ENCODE assay signal across 8 cellular contexts in genomic region chr19:39397360-39398296, GRCh38. TPM values are rescaled to one million over a fixed set of nuclear protein-coding genes. Genes with fewer than 3 reads are reported as not detected.
DNase-seq lines count a peak whose midpoint lies in the region; ATAC-seq and TF ChIP-seq lines count a peak whose summit lies in the region.

No MANE protein-coding gene starts in this region.

- H3K27ac ChIP-seq in trophoblast cell (ENCODE audit: low read depth, low read length) (no peak overlapping the region), transverse colon (peak overlapping the region; percentile 98 to 100 (median 99))

- H3K36me3 ChIP-seq in trophoblast cell (ENCODE audit: control insufficient read depth in 1 of 2, insufficient read depth in 2 of 2, low read length in 2 of 2) (peaks cover 16 to 21% of the 10 kb centered on the region in 2 experiments), transverse colon (peaks cover 0 to 7% (median 3%) of the 10 kb centered on the region in 4 donors)

- H3K79me1 ChIP-seq in trophoblast cell (ENCODE audit: low read length): peaks cover 4% of the 10 kb centered on the region

- peak overlapping the region; percentile 30 for H4K8ac ChIP-seq in trophoblast cell (ENCODE audit: low read depth, low read length)

- H3K4me1 Mint-ChIP-seq in CD14-positive monocyte (peaks cover 49% of the 10 kb centered on the region), glutamatergic neuron (ENCODE audit: low read depth, unreplicated experiment) (peaks cover 16% of the 10 kb centered on the region)

- intact Hi-C loops in CD14-positive monocyte (cut with micrococcal nuclease) (loop anchor here (1.0 to 10.0 kb wide), 4 partner anchors 9 to 137 kb away; partner anchors contain the start of genes EID2B (in 1 of the 2), PLEKHG2 (in 1 of the 2) and ZFP36 (in 1 of the 2)), transverse colon (cut with DNase I; ENCODE audit: low total_unique reads) (loop anchor here (2.0 kb wide), 1 partner anchor 15 kb away; the partner anchor contains the start of gene PLEKHG2)

- WGBS in trophoblast cell (ENCODE audit: extremely low coverage, insufficient coverage, insufficient read length): no CpG with 5 or more reads among the region's 17 CpGs
- 26% methylated on average over 16 of the region's 17 CpGs; no CpG with 5 or more reads in 1 of the 2 donors for WGBS in transverse colon (ENCODE audit: low coverage in 1 of 2), 2 donors

- no peaks in the 10 kb centered on the region for H3K9me3 ChIP-seq in trophoblast cell (ENCODE audit: insufficient read depth, low read depth, low read length)
- no peaks in the 10 kb centered on the region for H3K9me3 ChIP-seq in transverse colon

- H3K36me3 Mint-ChIP-seq in CD14-positive monocyte: peaks cover 31 to 68% of the 10 kb centered on the region in 2 donors
- H3K36me3 Mint-ChIP-seq in activated naive CD4-positive, alpha-beta T cell treated with anti-CD3 and anti-CD28 coated beads, Interleukin-2, amount 50 U/mL, for 72 hours: peaks cover 9 to 21% of the 10 kb centered on the region in 2 donors
- no peaks in the 10 kb centered on the region for H3K36me3 Mint-ChIP-seq in glutamatergic neuron (ENCODE audit: unreplicated experiment)

- peak; percentile 95 for DNase-seq in CD14-positive monocyte (ENCODE audit: low spot score)
- DNase-seq in NAMALWA (ENCODE audit: low spot score): peak; percentile 92
- DNase-seq in SKM-1 treated with dmso at 0.1 percent for 144 hours (lab: John Stamatoyannopoulos, UW; ENCODE audit: unreplicated experiment): peak; percentile 87
- peak; percentile 89 to 98 for DNase-seq in activated naive CD4-positive, alpha-beta T cell treated with anti-CD3 and anti-CD28 coated beads, Interleukin-2, amount 50 U/mL, for 72 hours (ENCODE audit: low spot score in 2 of 2)
- DNase-seq in glutamatergic neuron: peak; percentile 94
- peak; percentile 74 to 85 for DNase-seq in trophoblast cell
- DNase-seq in transverse colon: peak; percentile 96

- peak overlapping the region; percentile 36 for H2BK120ac ChIP-seq in trophoblast cell (ENCODE audit: insufficient read depth, low read length, poor library complexity)

- peak overlapping the region; percentile 17 for H3K14ac ChIP-seq in trophoblast cell (ENCODE audit: low read length)

- no peak overlapping the region for H3K9ac ChIP-seq in trophoblast cell (ENCODE audit: low read length)

- H2AK5ac ChIP-seq in trophoblast cell (ENCODE audit: low read length): peak overlapping the region; percentile 15

- H3K4me1 ChIP-seq in trophoblast cell (ENCODE audit: control insufficient read depth in 1 of 2, insufficient read depth in 2 of 2, low read length in 2 of 2) (peaks cover 23 to 25% of the 10 kb centered on the region in 2 experiments), transverse colon (peaks cover 38 to 56% (median 45%) of the 10 kb centered on the region in 4 donors)

- in situ Hi-C loops in transverse colon (cut with MboI; ENCODE audit: low pct_ligation_motif_present in 1 of 4, low pct_unique_long_range_greater_than_20kb in 1 of 4, low sequenced_read_pairs in 3 of 4): loop anchor here in 1 of 4 donors (10.0 kb wide), 1 partner anchor 53 kb away; the partner anchor contains the start of gene SAMD4B

- H2BK5ac ChIP-seq in trophoblast cell (ENCODE audit: low read depth, low read length, poor library complexity): no peak overlapping the region

- peaks cover 0 to 4% (median 0%) of the 10 kb centered on the region in 7 donors for H3K9me3 Mint-ChIP-seq in CD14-positive monocyte
- H3K9me3 Mint-ChIP-seq in activated naive CD4-positive, alpha-beta T cell treated with anti-CD3 and anti-CD28 coated beads, Interleukin-2, amount 50 U/mL, for 72 hours: no peaks in the 10 kb centered on the region
- peaks cover 17% of the 10 kb centered on the region for H3K9me3 Mint-ChIP-seq in glutamatergic neuron (ENCODE audit: unreplicated experiment)

- H3K27me3 Mint-ChIP-seq in CD14-positive monocyte (ENCODE audit: low read depth in 3 of 3): peaks cover 0 to 5% (median 0%) of the 10 kb centered on the region in 3 donors
- H3K27me3 Mint-ChIP-seq in glutamatergic neuron (ENCODE audit: unreplicated experiment): peaks cover 11% of the 10 kb centered on the region

- H3K4me3 ChIP-seq in trophoblast cell (ENCODE audit: low read depth, low read length) (no peak overlapping the region), transverse colon (peak overlapping the region in 3 of 4 donors; percentile 8 to 31 (median 13))

- peak overlapping the region; percentile 60 for H3K4ac ChIP-seq in trophoblast cell (ENCODE audit: low read depth, low read length)

- H3K4me3 Mint-ChIP-seq in CD14-positive monocyte: peak overlapping the region; percentile 89 to 93
- peak overlapping the region; percentile 57 for H3K4me3 Mint-ChIP-seq in glutamatergic neuron (ENCODE audit: unreplicated experiment)

- peak; percentile 32 for ATAC-seq in GM21515 (IDR thresholded peaks at IDR 0.05; ENCODE audit: unreplicated experiment)
- peak; percentile 32 to 73 for ATAC-seq in activated naive CD4-positive, alpha-beta T cell treated with anti-CD3 and anti-CD28 coated beads, Interleukin-2, amount 50 U/mL, for 72 hours

- peaks cover 2% of the 10 kb centered on the region for H3K79me2 ChIP-seq in trophoblast cell (ENCODE audit: control insufficient read depth, insufficient read depth, low read length, poor library complexity)

- peak overlapping the region; percentile 41 for H4K91ac ChIP-seq in trophoblast cell (ENCODE audit: low read depth, low read length)

- peak overlapping the region; percentile 56 for H2BK12ac ChIP-seq in trophoblast cell (ENCODE audit: low read length)

- peak overlapping the region; percentile 33 for H3K18ac ChIP-seq in trophoblast cell (ENCODE audit: low read length)

- TF ChIP-seq CTCF in CD14-positive monocyte (IDR thresholded peaks at IDR 0.05) (peak; percentile 94), glutamatergic neuron (IDR thresholded peaks at IDR 0.05; ENCODE audit: partially characterized antibody, unreplicated experiment) (peak; percentile 87), transverse colon (IDR thresholded peaks at IDR 0.05) (peak; percentile 93 to 99 (median 97))

- peak; percentile 93 for TF ChIP-seq POLR2A in transverse colon (IDR thresholded peaks at IDR 0.05)

- no peaks in the 10 kb centered on the region for H3K27me3 ChIP-seq in trophoblast cell (ENCODE audit: insufficient read depth, low read length)
- H3K27me3 ChIP-seq in transverse colon: no peaks in the 10 kb centered on the region

- peak overlapping the region; percentile 42 for H2AFZ ChIP-seq in trophoblast cell (ENCODE audit: insufficient read depth, low read length, poor library complexity)

- H3K27ac Mint-ChIP-seq in CD14-positive monocyte: peak overlapping the region; percentile 100
- peak overlapping the region; percentile 89 to 99 for H3K27ac Mint-ChIP-seq in activated naive CD4-positive, alpha-beta T cell treated with anti-CD3 and anti-CD28 coated beads, Interleukin-2, amount 50 U/mL, for 72 hours
- H3K27ac Mint-ChIP-seq in glutamatergic neuron (ENCODE audit: unreplicated experiment): peak overlapping the region; percentile 70

- no peak overlapping the region for H3K4me2 ChIP-seq in trophoblast cell (ENCODE audit: low read length)

- peak; percentile 80 for TF ChIP-seq EP300 in transverse colon (IDR thresholded peaks at IDR 0.05; ENCODE audit: low read depth)

- H4K12ac ChIP-seq in trophoblast cell (ENCODE audit: low read depth, low read length): peak overlapping the region; percentile 48

- H3K23ac ChIP-seq in trophoblast cell (ENCODE audit: low read length): no peak overlapping the region

RNA-seq across cellular contexts. Expression of gene MED29, which starts 6.5 kb away (rescaled TPM):
- 10 to 100 TPM; 37.0 to 38.2 TPM for polyA plus RNA-seq in CD14-positive monocyte
- total RNA-seq in activated naive CD4-positive, alpha-beta T cell treated with anti-CD3 and anti-CD28 coated beads, Interleukin-2, amount 50 U/mL, for 72 hours: 10 to 100 TPM; 22.2 to 23.6 TPM
- total RNA-seq in glutamatergic neuron (ENCODE audit: unreplicated experiment) (30.1 TPM), transverse colon (10 to 100 TPM; 22.8 to 37.4 (median 27.8) TPM)
- 19.0 and 22.7 TPM in 2 replicates for polyA plus RNA-seq in trophoblast cell (2013)

RNA-seq across cellular contexts. Expression of gene PAF1, which starts 6.7 kb away (rescaled TPM):
- 10 to 100 TPM; 22.7 to 25.2 TPM for polyA plus RNA-seq in CD14-positive monocyte
- 10 to 100 TPM; 42.2 to 58.2 TPM for total RNA-seq in activated naive CD4-positive, alpha-beta T cell treated with anti-CD3 and anti-CD28 coated beads, Interleukin-2, amount 50 U/mL, for 72 hours
- total RNA-seq in glutamatergic neuron (ENCODE audit: unreplicated experiment) (36.2 TPM), transverse colon (10 to 100 TPM; 37.8 to 71.2 (median 43.0) TPM)
- 56.3 and 56.7 TPM in 2 replicates for polyA plus RNA-seq in trophoblast cell (2013)

RNA-seq across cellular contexts. Expression of gene ZFP36, which starts 9.0 kb away (rescaled TPM):
- polyA plus RNA-seq in CD14-positive monocyte: 100 to 1,000 TPM; 473 to 632 TPM
- 100 to 1,000 TPM in 1 of 2 donors, 10 to 100 TPM in 1; 59.7 to 183 TPM for total RNA-seq in activated naive CD4-positive, alpha-beta T cell treated with anti-CD3 and anti-CD28 coated beads, Interleukin-2, amount 50 U/mL, for 72 hours
- total RNA-seq in glutamatergic neuron (ENCODE audit: unreplicated experiment) (3.1 TPM), transverse colon (100 to 1,000 TPM; 280 to 924 (median 309) TPM)
- polyA plus RNA-seq in trophoblast cell (2013): 34.2 and 35.4 TPM in 2 replicates

RNA-seq across cellular contexts. Expression of gene PLEKHG2, which starts 14.8 kb away (rescaled TPM):
- polyA plus RNA-seq in CD14-positive monocyte: 1 to 10 TPM in 1 of 2 donors, under 1 TPM in 1; 0.73 to 1.2 TPM
- total RNA-seq in activated naive CD4-positive, alpha-beta T cell treated with anti-CD3 and anti-CD28 coated beads, Interleukin-2, amount 50 U/mL, for 72 hours: 10 to 100 TPM; 52.4 to 55.6 TPM
- total RNA-seq in glutamatergic neuron (ENCODE audit: unreplicated experiment) (205 TPM), transverse colon (10 to 100 TPM in 2 of 4 donors, 1 to 10 TPM in 2; 6.1 to 27.7 (median 11.9) TPM)
- polyA plus RNA-seq in trophoblast cell (2013): 51.5 and 53.7 TPM in 2 replicates

RNA-seq across cellular contexts. Expression of gene RPS16, which starts 38.1 kb away (rescaled TPM):
- polyA plus RNA-seq in CD14-positive monocyte: 1,000 to 10,000 TPM in 1 of 2 donors, 100 to 1,000 TPM in 1; 689 to 1,038 TPM
- total RNA-seq in activated naive CD4-positive, alpha-beta T cell treated with anti-CD3 and anti-CD28 coated beads, Interleukin-2, amount 50 U/mL, for 72 hours: 1,000 to 10,000 TPM; 3,128 to 3,624 TPM
- total RNA-seq in glutamatergic neuron (ENCODE audit: unreplicated experiment): 912 TPM
- 3,136 and 3,193 TPM in 2 replicates for polyA plus RNA-seq in trophoblast cell (2013)
- 1,000 to 10,000 TPM in 3 of 4 donors, 100 to 1,000 TPM in 1; 718 to 1,665 (median 1,335) TPM for total RNA-seq in transverse colon

Comparison
In these comparisons a context has a peak if more than half of its experiments do, and no peak if none do; other contexts are left out.
1. RNA of gene ZFP36, which starts 9.0 kb away (total RNA-seq): 280 to 924 TPM in transverse colon and 59.7 to 183 TPM in activated naive CD4-positive, alpha-beta T cell treated with anti-CD3 and anti-CD28 coated beads, Interleukin-2, amount 50 U/mL, for 72 hours; 3.1 TPM in glutamatergic neuron (single experiment); every median in the first group is over 10 times any median in the second.
2. Peak in every context shown above with its lines, with median percentiles within 50 percentile points of each other: DNase-seq, H3K27ac Mint-ChIP-seq and CTCF ChIP-seq.